Comparison of ENCODE assay signal across 8 cellular contexts in genomic region chr11:14499560-14500180, GRCh38. TPM values are rescaled to one million over a fixed set of nuclear protein-coding genes. Genes with fewer than 3 reads are reported as not detected.
DNase-seq lines count a peak whose midpoint lies in the region; ATAC-seq and TF ChIP-seq lines count a peak whose summit lies in the region.

Gene COPB1 (minus strand): TSS chr11:14499811. CDS start chr11:14498928, 883 bp downstream.

- peak; percentile 84 to 94 (median 89) for DNase-seq in CD8-positive, alpha-beta T cell
- DNase-seq in HS-27A (ENCODE audit: low read depth): peak; percentile 83
- DNase-seq in NK-92 (lab: John Stamatoyannopoulos, UW; ENCODE audit: unreplicated experiment): peak; percentile 60
- DNase-seq in activated CD8-positive, alpha-beta memory T cell treated with anti-CD3 and anti-CD28 coated beads for 1 hour (ENCODE audit: extremely low read depth in 1 of 2, low read depth in 1 of 2): peak; percentile 78 to 85
- DNase-seq in effector memory CD4-positive, alpha-beta T cell: peak; percentile 87 to 89 (median 88)
- peak; percentile 84 to 87 for DNase-seq in memory B cell (ENCODE audit: low spot score in 2 of 2)
- peak; percentile 84 for DNase-seq in stimulated activated CD8-positive, alpha-beta memory T cell treated with anti-CD3 and anti-CD28 coated beads, Interleukin-12 subunit alpha, Interleukin-12 subunit beta, amount 100 ng/mL, for 24 hours (ENCODE audit: extremely low read depth)

- no peak for TF ChIP-seq CTCF in CD8-positive, alpha-beta T cell (IDR thresholded peaks at IDR 0.05)

- peaks cover 30% of the 10 kb centered on the region for H3K4me1 ChIP-seq in CD8-positive, alpha-beta T cell (ENCODE audit: insufficient read depth, low read length)
- H3K4me1 ChIP-seq in effector memory CD4-positive, alpha-beta T cell (ENCODE audit: control insufficient read depth, insufficient read depth, low read length, poor library complexity, severe bottlenecking): peaks cover 9% of the 10 kb centered on the region

- peak within 1 kb of the TSS; percentile 100 for H3K27ac Mint-ChIP-seq in CD8-positive, alpha-beta T cell
- peak within 1 kb of the TSS; percentile 95 for H3K27ac Mint-ChIP-seq in memory B cell

- no peaks in the 10 kb centered on the region for H3K9me3 ChIP-seq in CD8-positive, alpha-beta T cell (ENCODE audit: low read length)
- H3K9me3 ChIP-seq in effector memory CD4-positive, alpha-beta T cell (ENCODE audit: control insufficient read depth, low read length): no peaks in the 10 kb centered on the region

- H3K27ac ChIP-seq in CD8-positive, alpha-beta T cell (ENCODE audit: low read depth, low read length): peak within 1 kb of the TSS; percentile 65
- H3K27ac ChIP-seq in effector memory CD4-positive, alpha-beta T cell (ENCODE audit: insufficient read depth, low read length, poor library complexity, severe bottlenecking): peak within 1 kb of the TSS; percentile 82

- POLR2A ChIA-PET in CD8-positive, alpha-beta T cell (lab: Charles Lee): interaction anchor here (0.7 to 3.4 kb wide), 17 partner anchors 10 to 409 kb away, joined by 3 to 14 read pairs (median 3); partner anchors contain the start of genes CYP2R1 and PSMA1

- CTCF ChIA-PET in CD8-positive, alpha-beta T cell (lab: Charles Lee): interaction anchor here (0.9 to 1.6 kb wide), 3 partner anchors 20 to 408 kb away, joined by 3 to 7 read pairs (median 4); partner anchors contain the start of gene PSMA1

- peak; percentile 94 for ATAC-seq in CD8-positive, alpha-beta T cell
- ATAC-seq in GM19467 (IDR thresholded peaks at IDR 0.05; ENCODE audit: unreplicated experiment) (peak; percentile 88), memory B cell (ENCODE audit: low read depth) (peak; percentile 93)

- H3K9me3 Mint-ChIP-seq in CD8-positive, alpha-beta T cell: no peaks in the 10 kb centered on the region
- no peaks in the 10 kb centered on the region for H3K9me3 Mint-ChIP-seq in memory B cell

- no peaks in the 10 kb centered on the region for H3K27me3 ChIP-seq in CD8-positive, alpha-beta T cell (ENCODE audit: insufficient read depth, low read length)
- no peaks in the 10 kb centered on the region for H3K27me3 ChIP-seq in effector memory CD4-positive, alpha-beta T cell (replicated peaks; ENCODE audit: control insufficient read depth, insufficient read depth, low read length, poor library complexity, severe bottlenecking)

- H3K36me3 Mint-ChIP-seq in CD8-positive, alpha-beta T cell: peaks cover 52% of the 10 kb centered on the region
- H3K36me3 Mint-ChIP-seq in memory B cell: peaks cover 15% of the 10 kb centered on the region

- intact Hi-C loops in CD8-positive, alpha-beta T cell (cut with DNase I, micrococcal nuclease): loop anchor here (1.0 to 5.0 kb wide), 5 partner anchors 21 to 406 kb away; partner anchors contain the start of genes PSMA1 (in 2 of the 2), CYP2R1 (in 1 of the 2) and RRAS2 (in 1 of the 2)

- H3K4me1 Mint-ChIP-seq in CD8-positive, alpha-beta T cell (ENCODE audit: low read depth): peaks cover 51% of the 10 kb centered on the region
- peaks cover 16% of the 10 kb centered on the region for H3K4me1 Mint-ChIP-seq in memory B cell

- H3K4me3 Mint-ChIP-seq in CD8-positive, alpha-beta T cell: peak within 1 kb of the TSS; percentile 99
- H3K4me3 Mint-ChIP-seq in memory B cell: peak within 1 kb of the TSS; percentile 97

- H3K4me3 ChIP-seq in CD8-positive, alpha-beta T cell (ENCODE audit: low read depth, low read length): peak within 1 kb of the TSS; percentile 74
- H3K4me3 ChIP-seq in effector memory CD4-positive, alpha-beta T cell (ENCODE audit: insufficient read depth, low read depth, low read length, poor library complexity, severe bottlenecking): peak within 1 kb of the TSS; percentile 83

- peaks cover 10% of the 10 kb centered on the region for H3K36me3 ChIP-seq in CD8-positive, alpha-beta T cell (ENCODE audit: insufficient read depth, low read length)
- H3K36me3 ChIP-seq in effector memory CD4-positive, alpha-beta T cell (ENCODE audit: control insufficient read depth, insufficient read depth, low read length): peaks cover 18% of the 10 kb centered on the region

- no peaks in the 10 kb centered on the region for H3K27me3 Mint-ChIP-seq in CD8-positive, alpha-beta T cell (ENCODE audit: low read depth)
- no peaks in the 10 kb centered on the region for H3K27me3 Mint-ChIP-seq in memory B cell

RNA-seq across cellular contexts. Expression of gene COPB1, which starts in this region (rescaled TPM):
- 100 to 1,000 TPM; 108 to 114 TPM for total RNA-seq in CD8-positive, alpha-beta T cell

Comparison
In these comparisons a context has a peak if more than half of its experiments do, and no peak if none do; other contexts are left out.
1. Peak in every context shown above with its lines: DNase-seq, ATAC-seq, H3K4me3 ChIP-seq and H3K27ac ChIP-seq.